Comparison of ENCODE assay signal across 23 cellular contexts in genomic region chr10:3190817-3191216, GRCh38. TPM values are rescaled to one million over a fixed set of nuclear protein-coding genes. Genes with fewer than 3 reads are reported as not detected.
DNase-seq lines count a peak whose midpoint lies in the region; ATAC-seq, FAIRE-seq and TF ChIP-seq lines count a peak whose summit lies in the region.
"Had no signal": no experiment of that assay in that cellular context is flagged by ENCODE, and none has a peak within 500 bp of the region (broad histone marks: within the 10 kb centered on the region; RNA-seq: fewer than 3 reads in every experiment).

No MANE protein-coding gene starts in this region.

- H2AFZ ChIP-seq in HepG2 (ENCODE audit: low read length) (no peak overlapping the region), astrocyte (ENCODE audit: low read depth, low read length) (no peak overlapping the region), H1 (ENCODE audit: low read length) (no peak overlapping the region)

- no peak overlapping the region for H3K4me2 ChIP-seq in HepG2 (ENCODE audit: low read depth, low read length)
- no peak overlapping the region for H3K4me2 ChIP-seq in astrocyte (ENCODE audit: low read length)
- H3K4me2 ChIP-seq in H1 (ENCODE audit: insufficient read depth in 1 of 2, low read depth in 2 of 2, low read length in 2 of 2): no peak overlapping the region
- H3K4me2 ChIP-seq: A549; BLaER1 treated with 17β-estradiol and CSF1 and Interleukin-3, amounts not matched to agents 10 nM and 100 nM had no signal

- TF ChIP-seq CTCF in HepG2 (CRISPR knock-in tag; IDR thresholded peaks at IDR 0.05) (no peak), right lobe of liver (IDR thresholded peaks at IDR 0.05) (no peak), astrocyte (IDR thresholded peaks at IDR 0.05; ENCODE audit: insufficient read depth, low read depth, low read length) (no peak), H1 (IDR thresholded peaks at IDR 0.05; ENCODE audit: control extremely low read depth in 1 of 3, insufficient read depth in 1 of 3, low read depth in 1 of 3, low read length in 3 of 3) (no peak), mucosa of descending colon (IDR thresholded peaks at IDR 0.05) (no peak)

- no peak overlapping the region for H3K9ac ChIP-seq in HepG2 (ENCODE audit: insufficient read depth, low read depth, low read length)
- no peak overlapping the region for H3K9ac ChIP-seq in astrocyte (ENCODE audit: low read length)
- H3K9ac ChIP-seq in H1 (replicated peaks in 1 of 4; ENCODE audit: extremely low read depth in 1 of 4, low read depth in 3 of 4, low read length in 3 of 4): no peak overlapping the region
- H3K9ac ChIP-seq: BLaER1 treated with 17β-estradiol and CSF1 and Interleukin-3, amounts not matched to agents 10 nM and 100 nM had no signal

- no peak overlapping the region for H2BK20ac ChIP-seq in H1 (ENCODE audit: low read length)

- TF ChIP-seq EP300 in HepG2 (IDR thresholded peaks at IDR 0.05; ENCODE audit: low read depth in 2 of 2, low read length in 2 of 2): no peak
- TF ChIP-seq EP300 in HepG2 (CRISPR knock-in tag; IDR thresholded peaks at IDR 0.05; ENCODE audit: borderline replicate concordance): no peak
- no peak for TF ChIP-seq EP300 in H1 (IDR thresholded peaks at IDR 0.05; ENCODE audit: borderline replicate concordance in 1 of 2, low read depth in 2 of 2, low read length in 2 of 2)

- H3K27ac ChIP-seq in HepG2 (ENCODE audit: extremely low read length, insufficient read depth, low read length): no peak overlapping the region
- H3K27ac ChIP-seq in right lobe of liver: no peak overlapping the region
- H3K27ac ChIP-seq in astrocyte (ENCODE audit: low read depth, low read length): no peak overlapping the region
- no peak overlapping the region for H3K27ac ChIP-seq in H1 (ENCODE audit: low read depth, low read length)
- H3K27ac ChIP-seq: 22Rv1; A549; BLaER1 treated with 17β-estradiol and CSF1 and Interleukin-3, amounts not matched to agents 10 nM and 100 nM; C4-2B had no signal

- H3K14ac ChIP-seq in H1 (ENCODE audit: insufficient read length): no peak overlapping the region

- peaks cover 9% of the 10 kb centered on the region for H3K4me1 Mint-ChIP-seq in astrocyte (ENCODE audit: low read depth, unreplicated experiment)

- no peak overlapping the region for H3K23ac ChIP-seq in H1 (ENCODE audit: insufficient read length)

- no peak for FAIRE-seq in HepG2 (lab: Jason Lieb, UNC)
- peak; percentile 13 for FAIRE-seq in astrocyte (lab: Jason Lieb, UNC)
- FAIRE-seq in H1 (lab: Jason Lieb, UNC): no peak
- FAIRE-seq: A549, D721Med, G401.6, GM12891, GM19239 had no signal

- no peak overlapping the region for H3K18ac ChIP-seq in H1 (ENCODE audit: extremely low read depth, low read length)

- TF ChIP-seq RAD21 in HepG2 (CRISPR knock-in tag; IDR thresholded peaks at IDR 0.05): no peak
- no peak for TF ChIP-seq RAD21 in H1 (IDR thresholded peaks at IDR 0.05 in 1 of 2, conservative IDR thresholded peaks at IDR 0.05 in 1 of 2; ENCODE audit: low read depth in 2 of 2, low read length in 2 of 2)

- no peaks in the 10 kb centered on the region for H3K79me1 ChIP-seq in H1 (ENCODE audit: low read depth, low read length)

- no peak overlapping the region for H2BK5ac ChIP-seq in H1 (ENCODE audit: low read depth, low read length)

- no peaks in the 10 kb centered on the region for H4K20me1 ChIP-seq in HepG2 (ENCODE audit: insufficient read depth, low read length)
- H4K20me1 ChIP-seq in astrocyte (ENCODE audit: insufficient read depth, low read length): no peaks in the 10 kb centered on the region
- H4K20me1 ChIP-seq in H1 (replicated peaks in 1 of 2; ENCODE audit: control insufficient read depth in 1 of 2, insufficient read depth in 2 of 2, low read length in 2 of 2): no peaks in the 10 kb centered on the region
- H4K20me1 ChIP-seq: BLaER1 treated with 17β-estradiol and CSF1 and Interleukin-3, amounts not matched to agents 10 nM and 100 nM had no signal

- no peak overlapping the region for H2BK15ac ChIP-seq in H1 (ENCODE audit: low read length)

- CTCF ChIA-PET in HepG2 (lab: Yijun Ruan, JAX; ENCODE audit: low intra/inter-chr PET ratio, low total read pairs) (no interaction called here), H1 (lab: Charles Lee; ENCODE audit: partially characterized antibody) (interaction anchor here (0.6 to 1.0 kb wide), 2 partner anchors 32 to 880 kb away, joined by 4 read pairs; no protein-coding TSS in a partner anchor)

- no peaks in the 10 kb centered on the region for H3K9me3 ChIP-seq in HepG2 (ENCODE audit: low read length)
- H3K9me3 ChIP-seq in right lobe of liver: no peaks in the 10 kb centered on the region
- no peaks in the 10 kb centered on the region for H3K9me3 ChIP-seq in astrocyte (ENCODE audit: insufficient read depth, low read depth, low read length)
- no peaks in the 10 kb centered on the region for H3K9me3 ChIP-seq in H1 (ENCODE audit: insufficient read depth in 2 of 2, low read depth in 1 of 2, low read length in 1 of 2)
- no peaks in the 10 kb centered on the region for H3K9me3 ChIP-seq in mucosa of descending colon
- H3K9me3 ChIP-seq: A549; BLaER1 treated with 17β-estradiol and CSF1 and Interleukin-3, amounts not matched to agents 10 nM and 100 nM; Caco-2 had no signal

- TF ChIP-seq POLR2A in HepG2 (IDR thresholded peaks at IDR 0.05; ENCODE audit: insufficient read depth in 1 of 2, low read depth in 2 of 2, low read length in 2 of 2) (no peak), right lobe of liver (IDR thresholded peaks at IDR 0.05) (no peak), H1 (IDR thresholded peaks at IDR 0.05; ENCODE audit: control extremely low read depth in 1 of 2, low read depth in 2 of 2, low read length in 2 of 2) (no peak)

- H2BK12ac ChIP-seq in H1 (ENCODE audit: low read depth, low read length): no peak overlapping the region

- H3K36me3 ChIP-seq in HepG2 (replicated peaks in 1 of 2; ENCODE audit: control insufficient read depth in 1 of 2, insufficient read depth in 2 of 2, low read length in 2 of 2): no peaks in the 10 kb centered on the region
- no peaks in the 10 kb centered on the region for H3K36me3 ChIP-seq in right lobe of liver
- H3K36me3 ChIP-seq in astrocyte (ENCODE audit: insufficient read depth, low read length): no peaks in the 10 kb centered on the region
- no peaks in the 10 kb centered on the region for H3K36me3 ChIP-seq in H1 (ENCODE audit: control insufficient read depth in 2 of 4, insufficient read depth in 4 of 4, low read length in 3 of 4)
- no peaks in the 10 kb centered on the region for H3K36me3 ChIP-seq in mucosa of descending colon (ENCODE audit: low read depth)
- H3K36me3 ChIP-seq: BLaER1 treated with 17β-estradiol and CSF1 and Interleukin-3, amounts not matched to agents 10 nM and 100 nM had no signal

- H3K36me3 Mint-ChIP-seq in astrocyte (ENCODE audit: low read depth, unreplicated experiment): no peaks in the 10 kb centered on the region
- H3K36me3 Mint-ChIP-seq: CD8-positive, alpha-beta T cell had no signal

- no peak overlapping the region for H3K4me3 Mint-ChIP-seq in astrocyte (ENCODE audit: unreplicated experiment)
- H3K4me3 Mint-ChIP-seq: B cell; CD4-positive, alpha-beta T cell; CD8-positive, alpha-beta T cell had no signal

- POLR2A ChIA-PET in HepG2 (lab: Yijun Ruan, JAX) (no interaction called here), H1 (lab: Charles Lee; ENCODE audit: partially characterized antibody) (no interaction called here)

- H3K4me3 ChIP-seq in HepG2 (replicated peaks in 1 of 3; ENCODE audit: insufficient read depth in 1 of 3, low read depth in 2 of 3, low read length in 3 of 3) (no peak overlapping the region), right lobe of liver (no peak overlapping the region), astrocyte (ENCODE audit: insufficient read depth, low read depth, low read length) (no peak overlapping the region), H1 (ENCODE audit: extremely low read depth in 1 of 4, insufficient read depth in 2 of 4, low read depth in 3 of 4, low read length in 4 of 4) (no peak overlapping the region), mucosa of descending colon (no peak overlapping the region)
- H3K4me3 ChIP-seq: A549; BLaER1 treated with 17β-estradiol and CSF1 and Interleukin-3, amounts not matched to agents 10 nM and 100 nM had no signal

- H4K5ac ChIP-seq in H1 (ENCODE audit: insufficient read length, low read depth, low read length): no peak overlapping the region

- no peaks in the 10 kb centered on the region for H3K79me2 ChIP-seq in HepG2 (ENCODE audit: insufficient read depth, low read length)
- H3K79me2 ChIP-seq in astrocyte (ENCODE audit: insufficient read depth, low read length): no peaks in the 10 kb centered on the region
- H3K79me2 ChIP-seq in H1 (ENCODE audit: control insufficient read depth in 1 of 2, insufficient read depth in 2 of 2, low read length in 2 of 2): no peaks in the 10 kb centered on the region

- H3K27me3 ChIP-seq in HepG2 (ENCODE audit: control insufficient read depth in 1 of 2, insufficient read depth in 2 of 2, low read length in 2 of 2): peaks cover 1 to 35% of the 10 kb centered on the region in 2 experiments; a peak in 4 of 5 replicates
- no peaks in the 10 kb centered on the region for H3K27me3 ChIP-seq in right lobe of liver
- no peaks in the 10 kb centered on the region for H3K27me3 ChIP-seq in astrocyte (ENCODE audit: insufficient read depth, low read length)
- no peaks in the 10 kb centered on the region for H3K27me3 ChIP-seq in H1 (replicated peaks in 1 of 4; ENCODE audit: control insufficient read depth in 3 of 4, extremely low read depth in 1 of 4, insufficient read depth in 3 of 4, low read length in 3 of 4)
- H3K27me3 ChIP-seq: BLaER1 treated with 17β-estradiol and CSF1 and Interleukin-3, amounts not matched to agents 10 nM and 100 nM had no signal

- no peak overlapping the region for H2AK5ac ChIP-seq in H1 (ENCODE audit: low read depth, low read length)

- BruUV-seq in HepG2 (replicated peaks; lab: Mats Ljungman, UMichigan): no TSS peak

- H3K9me3 Mint-ChIP-seq in astrocyte (ENCODE audit: unreplicated experiment): no peaks in the 10 kb centered on the region
- H3K9me3 Mint-ChIP-seq: CD4-positive, alpha-beta T cell; CD8-positive, alpha-beta T cell had no signal

- in situ Hi-C loops in HepG2 (cut with HindIII; ENCODE audit: extremely low pct_ligation_motif_present, low pct_unique_long_range_greater_than_20kb): no loop called here

- H4K91ac ChIP-seq in H1 (replicated peaks; ENCODE audit: insufficient read length, low read length): no peak overlapping the region

- H3K27me3 Mint-ChIP-seq in astrocyte (ENCODE audit: low read depth, unreplicated experiment): peaks cover 8% of the 10 kb centered on the region

- intact Hi-C loops in HepG2 (cut with micrococcal nuclease; ENCODE audit: unreplicated experiment) (no loop called here), right lobe of liver (cut with DNase I) (no loop called here), mucosa of descending colon (cut with DNase I, micrococcal nuclease) (loop anchor here in 1 of 2 donors (5.0 kb wide), 1 partner anchor 1581 kb away; no protein-coding TSS in a partner anchor)

- ATAC-seq in HepG2: no peak
- ATAC-seq in right lobe of liver: no peak
- ATAC-seq in HG02610 (IDR thresholded peaks at IDR 0.05; ENCODE audit: unreplicated experiment): no peak
- ATAC-seq in GM19395 (IDR thresholded peaks at IDR 0.05; ENCODE audit: unreplicated experiment): no peak
- ATAC-seq in mucosa of descending colon: no peak
- ATAC-seq: A549; CD8-positive, alpha-beta T cell had no signal

- no peak overlapping the region for H2BK120ac ChIP-seq in H1 (replicated peaks; ENCODE audit: low read depth, low read length)

- H3K23me2 ChIP-seq in H1 (ENCODE audit: low read depth, low read length): no peaks in the 10 kb centered on the region

- no peak for DNase-seq in HepG2 (ENCODE audit: low spot score)
- DNase-seq in right lobe of liver: no peak
- no peak for DNase-seq in astrocyte (ENCODE audit: low read depth)
- no peak for DNase-seq in H1 (ENCODE audit: low read depth in 1 of 2, low spot score in 2 of 2)
- DNase-seq in mucosa of descending colon: no peak
- DNase-seq: AML-193; Caco-2; Calu3; CD4-positive, alpha-beta T cell; CD8-positive, alpha-beta T cell; DMS79 treated with DMSO at 0.1 percent for 48 hours; GF-D8 had no signal

- H3K27ac Mint-ChIP-seq in astrocyte (ENCODE audit: unreplicated experiment): no peak overlapping the region
- H3K27ac Mint-ChIP-seq: B cell; CD4-positive, alpha-beta T cell; CD8-positive, alpha-beta T cell had no signal

- no peaks in the 10 kb centered on the region for H3K4me1 ChIP-seq in HepG2 (ENCODE audit: insufficient read depth, low read length)
- H3K4me1 ChIP-seq in right lobe of liver: no peaks in the 10 kb centered on the region
- no peaks in the 10 kb centered on the region for H3K4me1 ChIP-seq in astrocyte (ENCODE audit: insufficient read depth, low read length)
- no peaks in the 10 kb centered on the region for H3K4me1 ChIP-seq in H1 (replicated peaks in 1 of 4; ENCODE audit: control insufficient read depth in 3 of 4, insufficient read depth in 4 of 4, low read length in 3 of 4)
- peaks cover 6% of the 10 kb centered on the region for H3K4me1 ChIP-seq in mucosa of descending colon (ENCODE audit: low read depth)
- H3K4me1 ChIP-seq: BLaER1 treated with 17β-estradiol and CSF1 and Interleukin-3, amounts not matched to agents 10 nM and 100 nM; Caco-2 had no signal

- no CpG with 5 or more reads among the region's 3 CpGs for WGBS in HepG2 (ENCODE audit: low lambda C conversion rate)
- WGBS in right lobe of liver (ENCODE audit: insufficient coverage, low coverage, low lambda C conversion rate, missing lambda C conversion rate): 71% methylated on average over 3 of the region's 3 CpGs
- WGBS in H1 (ENCODE audit: extremely low coverage in 1 of 2, insufficient coverage in 1 of 2, insufficient read length in 1 of 2, insufficient replicate concordance in 2 of 2, low coverage in 1 of 2, low lambda C conversion rate in 2 of 2, missing lambda C conversion rate in 1 of 2), 2 experiments: 95% methylated on average over 3 of the region's 3 CpGs; no CpG with 5 or more reads in 1 of the 2 experiments

- no peak overlapping the region for H3K56ac ChIP-seq in H1 (replicated peaks; ENCODE audit: insufficient read length, low read depth, low read length)

- H4K8ac ChIP-seq in H1 (ENCODE audit: extremely low read depth, insufficient read depth, low read length): no peak overlapping the region

- no peak overlapping the region for H3K4ac ChIP-seq in H1 (replicated peaks; ENCODE audit: insufficient read length, low read depth, low read length)

RNA-seq across cellular contexts. Expression of gene PITRM1, which starts 18.2 kb away (rescaled TPM):
- 29.0 and 32.7 TPM in 2 replicates for total RNA-seq in HepG2 (2016; rRNA removed; fragmentation: Illumina TruSeq; extraction: Trizol)
- 8.3 and 8.8 TPM in 2 replicates for total RNA-seq in HepG2 (2016; cell fraction: cytosol; rRNA removed; fragmentation: Illumina TruSeq; extraction: Trizol; ENCODE audit: low read depth)
- total RNA-seq in HepG2 (2016; cell fraction: insoluble cytoplasmic fraction; rRNA removed; fragmentation: Illumina TruSeq; extraction: Trizol): 29.0 and 33.1 TPM in 2 replicates
- total RNA-seq in HepG2 (2016; cell fraction: membrane; rRNA removed; fragmentation: Illumina TruSeq; extraction: Trizol): 11.5 and 11.9 TPM in 2 replicates
- 28.7 and 29.3 TPM in 2 replicates for total RNA-seq in HepG2 (2016; cell fraction: nucleus; rRNA removed; fragmentation: Illumina TruSeq; extraction: Trizol)
- polyA plus RNA-seq in HepG2 (2011; rRNA removed): 16.4 and 19.1 TPM in 2 replicates
- 12.9 and 13.0 TPM in 2 replicates for polyA plus RNA-seq in HepG2 (2011; cell fraction: cytosol; rRNA removed)
- 84.4 and 95.5 TPM in 2 replicates for polyA plus RNA-seq in HepG2 (2011; cell fraction: nucleus; rRNA removed)
- 19.8 and 21.0 TPM in 2 replicates for polyA plus RNA-seq in HepG2 (2012)
- 2.3 and 3.0 TPM in 2 replicates for polyA plus RNA-seq in HepG2 (2016; cell fraction: cytosol; fragmentation: Illumina TruSeq; extraction: Trizol; ENCODE audit: low read depth)
- polyA plus RNA-seq in HepG2 (2016; cell fraction: insoluble cytoplasmic fraction; fragmentation: Illumina TruSeq; extraction: Trizol; ENCODE audit: low read depth): 31.6 and 32.4 TPM in 2 replicates
- 8.1 and 8.6 TPM in 2 replicates for polyA plus RNA-seq in HepG2 (2016; cell fraction: membrane; fragmentation: Illumina TruSeq; extraction: Trizol; ENCODE audit: low read depth)
- polyA plus RNA-seq in HepG2 (2016; cell fraction: nucleus; fragmentation: Illumina TruSeq; extraction: Trizol; ENCODE audit: insufficient read depth, low read depth): 39.5 and 48.0 TPM in 2 replicates
- 24.6 and 24.7 TPM in 2 replicates for polyA minus RNA-seq in HepG2 (2011; rRNA and poly(A)+ RNA removed; ENCODE audit: low replicate concordance)
- 12.9 and 13.6 TPM in 2 replicates for polyA minus RNA-seq in HepG2 (2011; cell fraction: cytosol; rRNA and poly(A)+ RNA removed)
- 40.6 and 44.6 TPM in 2 replicates for polyA minus RNA-seq in HepG2 (2011; cell fraction: nucleus; rRNA and poly(A)+ RNA removed)
- 10 to 100 TPM; 40.7 to 59.5 (median 49.7) TPM for total RNA-seq in right lobe of liver
- 80.4 and 81.3 TPM in 2 replicates for total RNA-seq in astrocyte
- total RNA-seq in H1 (2021; fragmentation: NEBNext Ultra II Directional; extraction: Animal tissue kit (Norgen Biotek cat#: 25700)): 28.3 and 31.5 TPM in 2 replicates
- polyA plus RNA-seq in H1 (2011; rRNA removed): 18.6 and 21.2 TPM in 2 replicates
- polyA plus RNA-seq in H1 (2011; cell fraction: cytosol; rRNA removed): 17.8 TPM
- 64.4 TPM for polyA plus RNA-seq in H1 (2011; cell fraction: nucleus; rRNA removed)
- 26.8 to 32.2 TPM (median 27.6 TPM) in 4 replicates for polyA plus RNA-seq in H1 (2012, experiment 1 of 2)
- 11.7 TPM for polyA plus RNA-seq in H1 (2012, experiment 2 of 2)
- 30.9 TPM for polyA plus RNA-seq in H1 (2013, experiment 1 of 2)
- 26.0 TPM for polyA plus RNA-seq in H1 (2013, experiment 2 of 2)
- 23.7 and 24.5 TPM in 2 replicates for polyA minus RNA-seq in H1 (2011; rRNA and poly(A)+ RNA removed)
- polyA minus RNA-seq in H1 (2011; cell fraction: cytosol; rRNA and poly(A)+ RNA removed): 17.3 TPM
- 28.3 TPM for polyA minus RNA-seq in H1 (2011; cell fraction: nucleus; rRNA and poly(A)+ RNA removed)
- 10 to 100 TPM; 50.8 to 53.9 (median 51.3) TPM for total RNA-seq in mucosa of descending colon

Comparison
In these comparisons a context has a peak if more than half of its experiments do, and no peak if none do; other contexts are left out.
1. Of the 41 proteins assayed by ChIP-seq in both HepG2 and H1: peak only in HepG2: none; only in H1: KDM1A; in both: none; in neither: 40.